8 cellular contexts compared by ENCODE assay signal in genomic region chr14:66401447-66402095, GRCh38.
DNase-seq lines count a peak whose midpoint lies in the region; ATAC-seq and TF ChIP-seq lines count a peak whose summit lies in the region.

No MANE protein-coding gene starts in this region.

- no peaks in the 10 kb centered on the region for H3K27me3 Mint-ChIP-seq in T-cell
- H3K27me3 Mint-ChIP-seq in activated CD4-positive, alpha-beta memory T cell treated with anti-CD3 and anti-CD28 coated beads for 36 hours = no peaks in the 10 kb centered on the region

- no peak overlapping the region for H3K27ac Mint-ChIP-seq in T-cell
- H3K27ac Mint-ChIP-seq in activated CD4-positive, alpha-beta memory T cell treated with anti-CD3 and anti-CD28 coated beads for 36 hours = no peak overlapping the region

- POLR2A ChIA-PET in T-cell (lab: Charles Lee) = no interaction called here
- POLR2A ChIA-PET in activated CD4-positive, alpha-beta memory T cell treated with anti-CD3 and anti-CD28 coated beads for 36 hours (lab: Charles Lee) = no interaction called here

- H3K36me3 Mint-ChIP-seq in T-cell = no peaks in the 10 kb centered on the region
- no peaks in the 10 kb centered on the region for H3K36me3 Mint-ChIP-seq in activated CD4-positive, alpha-beta memory T cell treated with anti-CD3 and anti-CD28 coated beads for 36 hours

- no peaks in the 10 kb centered on the region for H3K4me1 Mint-ChIP-seq in T-cell
- peaks cover 4% of the 10 kb centered on the region for H3K4me1 Mint-ChIP-seq in activated CD4-positive, alpha-beta memory T cell treated with anti-CD3 and anti-CD28 coated beads for 36 hours (ENCODE audit: low read depth)

- no peaks in the 10 kb centered on the region for H3K27me3 ChIP-seq in GM06990 (replicated peaks; ENCODE audit: control insufficient read depth, insufficient read depth, low read length)

- no peak overlapping the region for H3K4me3 Mint-ChIP-seq in T-cell
- no peak overlapping the region for H3K4me3 Mint-ChIP-seq in activated CD4-positive, alpha-beta memory T cell treated with anti-CD3 and anti-CD28 coated beads for 36 hours

- H3K9me3 Mint-ChIP-seq in T-cell = no peaks in the 10 kb centered on the region
- H3K9me3 Mint-ChIP-seq in activated CD4-positive, alpha-beta memory T cell treated with anti-CD3 and anti-CD28 coated beads for 36 hours = no peaks in the 10 kb centered on the region

- H3K4me3 ChIP-seq in GM06990 (replicated peaks; ENCODE audit: low read depth, low read length) = no peak overlapping the region

- TF ChIP-seq CTCF in GM06990 (IDR thresholded peaks at IDR 0.05; ENCODE audit: insufficient read depth, low read length, poor library complexity, severe bottlenecking) = peak; percentile 73
- no peak for TF ChIP-seq CTCF in omental fat pad (IDR thresholded peaks at IDR 0.05)

- intact Hi-C loops in activated CD4-positive, alpha-beta memory T cell treated with anti-CD3 and anti-CD28 coated beads for 36 hours (cut with micrococcal nuclease) = no loop called here

- ATAC-seq in omental fat pad (ENCODE audit: low FRiP score) (peak; percentile 75), T-cell (replicated peaks in 1 of 4) (no peak), HG02840 (IDR thresholded peaks at IDR 0.05; ENCODE audit: low FRiP score, unreplicated experiment) (no peak)

- CTCF ChIA-PET in T-cell (lab: Charles Lee) = no interaction called here
- CTCF ChIA-PET in activated CD4-positive, alpha-beta memory T cell treated with anti-CD3 and anti-CD28 coated beads for 36 hours (lab: Charles Lee) = interaction anchor here (5.5 kb wide), 1 partner anchor 42 kb away, joined by 49 read pairs; no protein-coding TSS in a partner anchor

- no peaks in the 10 kb centered on the region for H3K36me3 ChIP-seq in GM06990 (ENCODE audit: control insufficient read depth, insufficient read depth, low read length)

- DNase-seq in GM06990 (ENCODE audit: extremely low read depth, insufficient read length) (no peak), NCI-H2081 treated with DMSO at 0.1 percent for 48 hours (lab: John Stamatoyannopoulos, UW) (peak; percentile 15), cerebellum (ENCODE audit: low spot score) (peak; percentile 55), omental fat pad (ENCODE audit: low spot score) (no peak), T-cell (no peak), COLO668 (lab: John Stamatoyannopoulos, UW; ENCODE audit: unreplicated experiment) (no peak)
- DNase-seq in activated CD4-positive, alpha-beta memory T cell treated with anti-CD3 and anti-CD28 coated beads for 36 hours = no peak

Comparison
In these comparisons a context has a peak if more than half of its experiments do, and no peak if none do; other contexts are left out.
1. DNase-seq: peak in NCI-H2081 treated with DMSO at 0.1 percent for 48 hours (single experiment) and cerebellum (single experiment); none in GM06990 (single experiment), omental fat pad (single experiment), T-cell (0 of 34), activated CD4-positive, alpha-beta memory T cell treated with anti-CD3 and anti-CD28 coated beads for 36 hours (single experiment) and COLO668 (single experiment).